Comparison of ENCODE assay signal across 1 cellular context in the genomic region with DNA sequence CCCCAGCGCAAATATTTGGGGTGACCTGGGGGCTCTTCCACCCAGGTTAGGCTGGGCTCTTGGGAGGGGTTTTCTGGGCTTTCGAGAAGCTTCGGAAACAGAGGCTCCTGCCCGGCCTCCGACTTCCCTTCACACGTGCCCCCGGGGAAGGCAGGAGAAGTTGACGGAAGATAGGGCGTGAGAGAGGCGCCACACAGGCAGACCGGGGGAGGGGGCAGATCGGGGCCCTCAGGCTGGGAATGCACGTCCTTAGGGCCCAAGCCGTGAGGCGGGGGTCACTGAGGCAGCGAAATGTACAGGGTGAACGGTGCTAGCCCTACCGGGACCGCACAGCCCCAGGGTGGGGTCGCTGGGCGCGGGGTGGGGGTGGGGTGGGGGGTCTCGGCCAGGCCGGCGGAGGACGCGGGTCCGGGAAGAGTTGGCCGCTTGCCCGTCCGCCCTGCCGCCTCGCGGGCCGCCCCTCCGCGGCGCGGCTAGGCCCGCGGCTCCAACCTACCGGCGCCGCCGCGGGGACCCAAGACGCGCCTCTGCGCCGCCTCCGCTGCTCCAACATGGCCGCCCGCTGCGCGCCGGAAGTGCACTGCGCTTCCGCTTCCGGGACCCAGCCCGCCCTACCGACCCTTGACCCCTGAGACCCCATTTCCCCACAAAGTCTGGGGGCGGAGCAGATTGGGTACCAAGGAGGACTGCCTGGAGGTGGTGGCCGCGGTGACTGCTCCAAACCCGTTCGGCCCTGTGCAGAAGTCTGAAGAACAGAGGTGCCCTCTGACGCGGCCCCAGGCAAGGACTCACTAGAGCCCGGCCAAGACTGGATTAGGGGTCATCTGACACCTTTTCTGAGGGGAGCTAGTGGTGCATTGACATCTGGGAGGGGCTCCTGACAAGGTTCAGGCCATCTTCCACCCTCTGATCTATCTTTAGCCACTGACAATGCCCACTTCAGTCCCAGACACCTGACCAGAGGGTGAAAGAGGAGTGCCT.
TF ChIP-seq lines count a peak whose summit lies in the region.

Gene CCDC71, minus strand, starts transcription at position 561 of the 981 bp plus-strand sequence. CDS start 2,123 bp downstream, outside the sequence.

TF ChIP-seq in GM12878, 131 proteins besides CTCF, POLR2A, EP300 and RAD21 (continued from another document and continues in another):
- TF ChIP-seq, protein P1, sequence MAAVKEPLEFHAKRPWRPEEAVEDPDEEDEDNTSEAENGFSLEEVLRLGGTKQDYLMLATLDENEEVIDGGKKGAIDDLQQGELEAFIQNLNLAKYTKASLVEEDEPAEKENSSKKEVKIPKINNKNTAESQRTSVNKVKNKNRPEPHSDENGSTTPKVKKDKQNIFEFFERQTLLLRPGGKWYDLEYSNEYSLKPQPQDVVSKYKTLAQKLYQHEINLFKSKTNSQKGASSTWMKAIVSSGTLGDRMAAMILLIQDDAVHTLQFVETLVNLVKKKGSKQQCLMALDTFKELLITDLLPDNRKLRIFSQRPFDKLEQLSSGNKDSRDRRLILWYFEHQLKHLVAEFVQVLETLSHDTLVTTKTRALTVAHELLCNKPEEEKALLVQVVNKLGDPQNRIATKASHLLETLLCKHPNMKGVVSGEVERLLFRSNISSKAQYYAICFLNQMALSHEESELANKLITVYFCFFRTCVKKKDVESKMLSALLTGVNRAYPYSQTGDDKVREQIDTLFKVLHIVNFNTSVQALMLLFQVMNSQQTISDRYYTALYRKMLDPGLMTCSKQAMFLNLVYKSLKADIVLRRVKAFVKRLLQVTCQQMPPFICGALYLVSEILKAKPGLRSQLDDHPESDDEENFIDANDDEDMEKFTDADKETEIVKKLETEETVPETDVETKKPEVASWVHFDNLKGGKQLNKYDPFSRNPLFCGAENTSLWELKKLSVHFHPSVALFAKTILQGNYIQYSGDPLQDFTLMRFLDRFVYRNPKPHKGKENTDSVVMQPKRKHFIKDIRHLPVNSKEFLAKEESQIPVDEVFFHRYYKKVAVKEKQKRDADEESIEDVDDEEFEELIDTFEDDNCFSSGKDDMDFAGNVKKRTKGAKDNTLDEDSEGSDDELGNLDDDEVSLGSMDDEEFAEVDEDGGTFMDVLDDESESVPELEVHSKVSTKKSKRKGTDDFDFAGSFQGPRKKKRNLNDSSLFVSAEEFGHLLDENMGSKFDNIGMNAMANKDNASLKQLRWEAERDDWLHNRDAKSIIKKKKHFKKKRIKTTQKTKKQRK (IDR thresholded peaks at IDR 0.05; ENCODE audit: low read depth, low read length): no peak
- TF ChIP-seq KAT2A (conservative IDR thresholded peaks at IDR 0.05; ENCODE audit: control insufficient read depth, low read depth, low read length): no peak
- peak; percentile 53; the same call in 1 of the 2 replicates for TF ChIP-seq SREBF2 (IDR thresholded peaks at IDR 0.05; ENCODE audit: low read length)
- TF ChIP-seq, protein P2, sequence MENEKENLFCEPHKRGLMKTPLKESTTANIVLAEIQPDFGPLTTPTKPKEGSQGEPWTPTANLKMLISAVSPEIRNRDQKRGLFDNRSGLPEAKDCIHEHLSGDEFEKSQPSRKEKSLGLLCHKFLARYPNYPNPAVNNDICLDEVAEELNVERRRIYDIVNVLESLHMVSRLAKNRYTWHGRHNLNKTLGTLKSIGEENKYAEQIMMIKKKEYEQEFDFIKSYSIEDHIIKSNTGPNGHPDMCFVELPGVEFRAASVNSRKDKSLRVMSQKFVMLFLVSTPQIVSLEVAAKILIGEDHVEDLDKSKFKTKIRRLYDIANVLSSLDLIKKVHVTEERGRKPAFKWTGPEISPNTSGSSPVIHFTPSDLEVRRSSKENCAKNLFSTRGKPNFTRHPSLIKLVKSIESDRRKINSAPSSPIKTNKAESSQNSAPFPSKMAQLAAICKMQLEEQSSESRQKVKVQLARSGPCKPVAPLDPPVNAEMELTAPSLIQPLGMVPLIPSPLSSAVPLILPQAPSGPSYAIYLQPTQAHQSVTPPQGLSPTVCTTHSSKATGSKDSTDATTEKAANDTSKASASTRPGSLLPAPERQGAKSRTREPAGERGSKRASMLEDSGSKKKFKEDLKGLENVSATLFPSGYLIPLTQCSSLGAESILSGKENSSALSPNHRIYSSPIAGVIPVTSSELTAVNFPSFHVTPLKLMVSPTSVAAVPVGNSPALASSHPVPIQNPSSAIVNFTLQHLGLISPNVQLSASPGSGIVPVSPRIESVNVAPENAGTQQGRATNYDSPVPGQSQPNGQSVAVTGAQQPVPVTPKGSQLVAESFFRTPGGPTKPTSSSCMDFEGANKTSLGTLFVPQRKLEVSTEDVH (IDR thresholded peaks at IDR 0.05; ENCODE audit: low read depth, partially characterized antibody): no peak
- no peak for TF ChIP-seq BACH1 (IDR thresholded peaks at IDR 0.05; ENCODE audit: borderline replicate concordance)
- TF ChIP-seq BCL11A (IDR thresholded peaks at IDR 0.05; ENCODE audit: low read depth, low read length): no peak
- TF ChIP-seq, protein P3, sequence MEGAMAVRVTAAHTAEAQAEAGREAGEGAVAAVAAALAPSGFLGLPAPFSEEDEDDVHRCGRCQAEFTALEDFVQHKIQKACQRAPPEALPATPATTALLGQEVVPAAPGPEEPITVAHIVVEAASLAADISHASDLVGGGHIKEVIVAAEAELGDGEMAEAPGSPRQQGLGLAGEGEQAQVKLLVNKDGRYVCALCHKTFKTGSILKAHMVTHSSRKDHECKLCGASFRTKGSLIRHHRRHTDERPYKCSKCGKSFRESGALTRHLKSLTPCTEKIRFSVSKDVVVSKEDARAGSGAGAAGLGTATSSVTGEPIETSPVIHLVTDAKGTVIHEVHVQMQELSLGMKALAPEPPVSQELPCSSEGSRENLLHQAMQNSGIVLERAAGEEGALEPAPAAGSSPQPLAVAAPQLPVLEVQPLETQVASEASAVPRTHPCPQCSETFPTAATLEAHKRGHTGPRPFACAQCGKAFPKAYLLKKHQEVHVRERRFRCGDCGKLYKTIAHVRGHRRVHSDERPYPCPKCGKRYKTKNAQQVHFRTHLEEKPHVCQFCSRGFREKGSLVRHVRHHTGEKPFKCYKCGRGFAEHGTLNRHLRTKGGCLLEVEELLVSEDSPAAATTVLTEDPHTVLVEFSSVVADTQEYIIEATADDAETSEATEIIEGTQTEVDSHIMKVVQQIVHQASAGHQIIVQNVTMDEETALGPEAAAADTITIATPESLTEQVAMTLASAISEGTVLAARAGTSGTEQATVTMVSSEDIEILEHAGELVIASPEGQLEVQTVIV (IDR thresholded peaks at IDR 0.05; ENCODE audit: borderline replicate concordance, partially characterized antibody): peak; percentile 63
- no peak for TF ChIP-seq ZSCAN29 (IDR thresholded peaks at IDR 0.05)
- peak; percentile 100 for TF ChIP-seq NR2F1 (conservative IDR thresholded peaks at IDR 0.05)
- TF ChIP-seq BMI1 (IDR thresholded peaks at IDR 0.05; ENCODE audit: borderline replicate concordance): no peak
- peak; percentile 87 for TF ChIP-seq NR2C2 (IDR thresholded peaks at IDR 0.05; ENCODE audit: borderline replicate concordance, control insufficient read depth, insufficient read length, low read depth)
- TF ChIP-seq IKZF1 (conservative IDR thresholded peaks at IDR 0.05): peak; percentile 80
- 0 out of 2 replicates have a peak, but pooled peaks have one; percentile 21 for TF ChIP-seq NRF1 (conservative IDR thresholded peaks at IDR 0.05; ENCODE audit: low read depth, low read length)
- no peak for TF ChIP-seq BCL3 (IDR thresholded peaks at IDR 0.05; ENCODE audit: borderline replicate concordance, insufficient read depth, low read depth, low read length, poor library complexity, severe bottlenecking)
- no peak; the same call in 1 of the 2 replicates for TF ChIP-seq NBN (IDR thresholded peaks at IDR 0.05)
- TF ChIP-seq SMAD5 (IDR thresholded peaks at IDR 0.05; ENCODE audit: low read depth): no peak
- no peak; the same call in 1 of the 2 replicates for TF ChIP-seq SPI1 (IDR thresholded peaks at IDR 0.05; ENCODE audit: borderline replicate concordance, insufficient read depth, low read depth, low read length)
- no peak for TF ChIP-seq BCLAF1 (IDR thresholded peaks at IDR 0.05)
- no peak for TF ChIP-seq FOXK2 (IDR thresholded peaks at IDR 0.05)
- TF ChIP-seq USF1 (IDR thresholded peaks at IDR 0.05; ENCODE audit: borderline replicate concordance, extremely low read length, insufficient read depth, low read depth, low read length): no peak
- no peak; a peak in 1 of 4 replicates for TF ChIP-seq SRF (IDR thresholded peaks at IDR 0.05; ENCODE audit: low read depth in 2 of 2, low read length in 2 of 2)
- TF ChIP-seq DPF2 (IDR thresholded peaks at IDR 0.05): peak; percentile 60; the same call in 1 of the 2 replicates
- TF ChIP-seq RBBP5 (conservative IDR thresholded peaks at IDR 0.05): no peak
- TF ChIP-seq, protein P4, sequence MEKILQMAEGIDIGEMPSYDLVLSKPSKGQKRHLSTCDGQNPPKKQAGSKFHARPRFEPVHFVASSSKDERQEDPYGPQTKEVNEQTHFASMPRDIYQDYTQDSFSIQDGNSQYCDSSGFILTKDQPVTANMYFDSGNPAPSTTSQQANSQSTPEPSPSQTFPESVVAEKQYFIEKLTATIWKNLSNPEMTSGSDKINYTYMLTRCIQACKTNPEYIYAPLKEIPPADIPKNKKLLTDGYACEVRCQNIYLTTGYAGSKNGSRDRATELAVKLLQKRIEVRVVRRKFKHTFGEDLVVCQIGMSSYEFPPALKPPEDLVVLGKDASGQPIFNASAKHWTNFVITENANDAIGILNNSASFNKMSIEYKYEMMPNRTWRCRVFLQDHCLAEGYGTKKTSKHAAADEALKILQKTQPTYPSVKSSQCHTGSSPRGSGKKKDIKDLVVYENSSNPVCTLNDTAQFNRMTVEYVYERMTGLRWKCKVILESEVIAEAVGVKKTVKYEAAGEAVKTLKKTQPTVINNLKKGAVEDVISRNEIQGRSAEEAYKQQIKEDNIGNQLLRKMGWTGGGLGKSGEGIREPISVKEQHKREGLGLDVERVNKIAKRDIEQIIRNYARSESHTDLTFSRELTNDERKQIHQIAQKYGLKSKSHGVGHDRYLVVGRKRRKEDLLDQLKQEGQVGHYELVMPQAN (conservative IDR thresholded peaks at IDR 0.05): 0 out of 2 replicates have a peak, but pooled peaks have one; percentile 45
- TF ChIP-seq ASH2L (IDR thresholded peaks at IDR 0.05; ENCODE audit: borderline replicate concordance, low read depth): no peak
- TF ChIP-seq, protein P5, sequence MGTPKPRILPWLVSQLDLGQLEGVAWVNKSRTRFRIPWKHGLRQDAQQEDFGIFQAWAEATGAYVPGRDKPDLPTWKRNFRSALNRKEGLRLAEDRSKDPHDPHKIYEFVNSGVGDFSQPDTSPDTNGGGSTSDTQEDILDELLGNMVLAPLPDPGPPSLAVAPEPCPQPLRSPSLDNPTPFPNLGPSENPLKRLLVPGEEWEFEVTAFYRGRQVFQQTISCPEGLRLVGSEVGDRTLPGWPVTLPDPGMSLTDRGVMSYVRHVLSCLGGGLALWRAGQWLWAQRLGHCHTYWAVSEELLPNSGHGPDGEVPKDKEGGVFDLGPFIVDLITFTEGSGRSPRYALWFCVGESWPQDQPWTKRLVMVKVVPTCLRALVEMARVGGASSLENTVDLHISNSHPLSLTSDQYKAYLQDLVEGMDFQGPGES (IDR thresholded peaks at IDR 0.05): no peak
- peak; percentile 54; the same call in 1 of the 2 replicates for TF ChIP-seq CREB1 (IDR thresholded peaks at IDR 0.05; ENCODE audit: low read depth)
- 0 out of 2 replicates have a peak, but pooled peaks have one; percentile 71 for TF ChIP-seq ZNF207 (IDR thresholded peaks at IDR 0.05; ENCODE audit: borderline replicate concordance)
- peak; percentile 45 for TF ChIP-seq MXI1 (IDR thresholded peaks at IDR 0.05; ENCODE audit: low read depth, low read length)
- no peak for TF ChIP-seq ZZZ3 (IDR thresholded peaks at IDR 0.05; ENCODE audit: control insufficient read depth, insufficient read length, low read depth)
- no peak for TF ChIP-seq RAD51 (IDR thresholded peaks at IDR 0.05)
- no peak for TF ChIP-seq NFYA (IDR thresholded peaks at IDR 0.05; ENCODE audit: borderline replicate concordance, low read depth, low read length)
